ENCODE assay signal across 33 cellular contexts in the genomic region with DNA sequence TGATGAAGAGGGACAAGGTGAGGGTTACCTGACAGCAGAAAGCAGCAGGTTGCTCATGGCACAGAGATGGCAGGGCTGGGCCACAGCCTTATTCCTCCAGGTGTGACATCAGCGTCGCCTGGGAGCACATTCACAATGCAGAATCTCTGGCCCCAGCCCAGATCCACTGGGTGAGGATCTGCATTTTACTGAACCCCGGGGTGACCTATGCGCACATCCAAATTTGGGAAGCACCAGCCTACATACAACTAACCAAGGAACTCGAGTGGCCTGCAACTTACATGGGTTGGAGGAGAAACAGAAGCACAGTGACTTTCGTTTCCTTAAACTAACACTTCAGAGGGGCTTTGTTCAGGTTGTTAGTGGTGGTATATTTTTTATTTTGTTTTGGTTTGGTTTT.
"Had no signal": no experiment of that assay in that cellular context is flagged by ENCODE, and none has a peak within 500 bp of the region (broad histone marks: within the 10 kb centered on the region; RNA-seq: fewer than 3 reads in every experiment).

No MANE protein-coding gene starts in this region.

- H3K36me3 ChIP-seq: adrenal gland, cardiac muscle cell, colonic mucosa, gastrocnemius medialis had no signal

- H3K9me3 ChIP-seq: adrenal gland, body of pancreas, colonic mucosa had no signal

- H3K27me3 ChIP-seq: adrenal gland, body of pancreas, cardiac muscle cell, colonic mucosa, dorsolateral prefrontal cortex, esophagus muscularis mucosa, foreskin keratinocyte, gastrocnemius medialis, heart left ventricle had no signal

- H3K4me1 ChIP-seq: adrenal gland, body of pancreas, colonic mucosa, esophagus muscularis mucosa, foreskin keratinocyte, gastrocnemius medialis had no signal

- H3K27ac ChIP-seq: adrenal gland, body of pancreas, cardiac muscle cell, colonic mucosa, dorsolateral prefrontal cortex, esophagus muscularis mucosa, foreskin keratinocyte, gastrocnemius medialis, heart left ventricle had no signal

- H3K4me3 ChIP-seq: adrenal gland, body of pancreas, cardiac muscle cell, colonic mucosa, dorsolateral prefrontal cortex, esophagus muscularis mucosa, gastrocnemius medialis, heart left ventricle had no signal

- DNase-seq: activated CD4-positive, alpha-beta memory T cell treated with anti-CD3 and anti-CD28 coated beads for 36 hours; activated CD4-positive, alpha-beta T cell treated with anti-CD3 and anti-CD28 coated beads for 36 hours; activated CD4-positive, alpha-beta T cell treated with anti-CD3 and anti-CD28 coated beads, Interleukin-2, amount 10 ng/mL, durations not matched to agents 24 days and 14 days; activated CD4-positive, CD25-positive, alpha-beta regulatory T cell; activated CD4-positive, CD25-positive, alpha-beta regulatory T cell treated with anti-CD3 and anti-CD28 coated beads, Interleukin-2, amount 50 U/mL, for 72 hours; activated CD8-positive, alpha-beta memory T cell treated with anti-CD3 and anti-CD28 coated beads, Interleukin-2, amount 10 ng/mL, durations not matched to agents 7 days and 5 days; activated CD8-positive, alpha-beta memory T cell treated with anti-CD3 and anti-CD28 coated beads, Interleukin-2, amount 50 U/mL, for 4 hours; activated CD8-positive, alpha-beta T cell treated with anti-CD3 and anti-CD28 coated beads, Interleukin-2, amount 10 ng/mL, durations not matched to agents 7 days and 5 days; activated effector memory CD4-positive, alpha-beta T cell treated with anti-CD3 and anti-CD28 coated beads, Interleukin-2, amount 50 U/mL, for 16 hours; activated naive CD4-positive, alpha-beta T cell treated with anti-CD3 and anti-CD28 coated beads for 36 hours; activated naive CD8-positive, alpha-beta T cell treated with anti-CD3 and anti-CD28 coated beads for 36 hours; activated naive CD8-positive, alpha-beta T cell treated with anti-CD3 and anti-CD28 coated beads, Interleukin-2, amount 50 U/mL, for 24 hours; activated T-cell treated with anti-CD3 and anti-CD28 coated beads, Interleukin-2, amount 50 U/mL, for 1 hour; activated T-cell treated with anti-CD3 and anti-CD28 coated beads, Interleukin-2, amount 50 U/mL, for 48 hours; adrenal gland; amygdala; aorta; body of pancreas; central memory CD4-positive, alpha-beta T cell; cerebellar nuclear complex; colonic mucosa; dorsolateral prefrontal cortex; effector memory CD8-positive, alpha-beta T cell; erythroblast; foreskin keratinocyte; gastrocnemius medialis; glutamatergic neuron; heart left ventricle; T-helper 1 cell; T-helper 17 cell; T1000 had no signal

- ATAC-seq: activated CD4-positive, alpha-beta T cell treated with anti-CD3 and anti-CD28 coated beads for 36 hours; activated CD8-positive, alpha-beta memory T cell treated with anti-CD3 and anti-CD28 coated beads, Interleukin-2, amount 10 ng/mL, durations not matched to agents 7 days and 5 days; activated CD8-positive, alpha-beta T cell treated with anti-CD3 and anti-CD28 coated beads, Interleukin-2, amount 10 ng/mL, durations not matched to agents 7 days and 5 days; activated naive CD8-positive, alpha-beta T cell treated with anti-CD3 and anti-CD28 coated beads, Interleukin-2, amount 50 U/mL, for 24 hours; body of pancreas; effector memory CD8-positive, alpha-beta T cell; foreskin keratinocyte; gastrocnemius medialis; heart left ventricle; T-helper 17 cell had no signal
